ENCODE assay signal across 30 cellular contexts in the genomic region with DNA sequence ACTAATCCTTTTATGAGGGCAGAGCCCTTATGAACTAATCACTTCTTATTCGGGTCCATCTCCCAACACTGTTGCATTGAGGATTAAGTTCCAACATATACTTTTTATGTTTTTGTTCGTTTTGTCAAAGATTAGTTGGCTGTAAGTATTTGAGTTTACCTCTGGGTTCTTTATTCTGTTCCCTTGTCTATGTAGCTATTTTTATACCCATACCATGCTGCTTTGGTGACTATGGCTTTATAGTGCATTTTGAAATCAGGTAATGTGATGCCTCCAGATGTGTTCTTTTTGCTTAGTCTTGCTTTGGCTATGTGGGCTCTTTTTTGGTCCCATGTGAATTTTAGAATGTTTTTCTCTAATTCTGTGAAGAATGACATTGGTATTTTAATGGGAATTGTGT.
"Had no signal": no experiment of that assay in that cellular context is flagged by ENCODE, and none has a peak within 500 bp of the region (broad histone marks: within the 10 kb centered on the region; RNA-seq: fewer than 3 reads in every experiment).

No MANE protein-coding gene starts in this region.

- H3K27ac ChIP-seq: cardiac muscle cell, WERI-Rb-1 had no signal

- ATAC-seq: activated CD4-positive, alpha-beta T cell treated with anti-CD3 and anti-CD28 coated beads for 36 hours; activated CD4-positive, CD25-positive, alpha-beta regulatory T cell treated with anti-CD3 and anti-CD28 coated beads, Interleukin-2, amount 50 U/mL, for 24 hours; activated CD8-positive, alpha-beta memory T cell treated with anti-CD3 and anti-CD28 coated beads, Interleukin-2, amount 10 ng/mL, durations not matched to agents 7 days and 5 days; activated CD8-positive, alpha-beta T cell treated with anti-CD3 and anti-CD28 coated beads, Interleukin-2, amount 10 ng/mL, durations not matched to agents 7 days and 5 days; activated naive CD8-positive, alpha-beta T cell treated with anti-CD3 and anti-CD28 coated beads, Interleukin-2, amount 50 U/mL, for 24 hours; WTC11 had no signal

- H3K27me3 ChIP-seq: ascending aorta, cardiac muscle cell had no signal

- DNase-seq: activated CD4-positive, alpha-beta memory T cell treated with anti-CD3 and anti-CD28 coated beads, Interleukin-2, amount 10 ng/mL, durations not matched to agents 7 days and 5 days; activated CD4-positive, alpha-beta T cell treated with anti-CD3 and anti-CD28 coated beads for 1 hour; activated CD4-positive, alpha-beta T cell treated with anti-CD3 and anti-CD28 coated beads for 36 hours; activated CD4-positive, alpha-beta T cell treated with anti-CD3 and anti-CD28 coated beads for 48 hours; activated CD4-positive, alpha-beta T cell treated with anti-CD3 and anti-CD28 coated beads, Interleukin-2, amount 10 ng/mL, durations not matched to agents 7 days and 5 days; activated CD4-positive, alpha-beta T cell treated with anti-CD3 and anti-CD28 coated beads, Interleukin-2, amount 50 U/mL, for 48 hours; activated CD4-positive, CD25-positive, alpha-beta regulatory T cell; activated CD8-positive, alpha-beta memory T cell treated with anti-CD3 and anti-CD28 coated beads for 24 hours; activated CD8-positive, alpha-beta memory T cell treated with anti-CD3 and anti-CD28 coated beads, Interleukin-2, amount 10 ng/mL, durations not matched to agents 7 days and 5 days; activated CD8-positive, alpha-beta memory T cell treated with anti-CD3 and anti-CD28 coated beads, Interleukin-2, amount 50 U/mL, for 48 hours; activated CD8-positive, alpha-beta T cell treated with anti-CD3 and anti-CD28 coated beads, Interleukin-2, amount 10 ng/mL, durations not matched to agents 7 days and 5 days; activated effector memory CD4-positive, alpha-beta T cell treated with Interleukin-2 at 50 U/mL for 16 hours; activated gamma-delta T cell; activated naive CD4-positive, alpha-beta T cell treated with anti-CD3 and anti-CD28 coated beads, Interleukin-2, amount 10 ng/mL, durations not matched to agents 7 days and 5 days; activated naive CD4-positive, alpha-beta T cell treated with Interleukin-2 at 50 U/mL for 16 hours; activated naive CD8-positive, alpha-beta T cell treated with anti-CD3 and anti-CD28 coated beads, Interleukin-2, amount 10 ng/mL, durations not matched to agents 7 days and 5 days; activated naive CD8-positive, alpha-beta T cell treated with anti-CD3 and anti-CD28 coated beads, Interleukin-2, amount 50 U/mL, for 24 hours; activated T-cell treated with anti-CD3 and anti-CD28 coated beads, Interleukin-2, amount 50 U/mL, for 24 hours; activated T-cell treated with anti-CD3 and anti-CD28 coated beads, Interleukin-2, amount 50 U/mL, for 48 hours; amygdala; anterior cingulate cortex; caudate nucleus; T-helper 1 cell; T-helper 2 cell; T-helper 9 cell; WERI-Rb-1 had no signal

- H3K4me3 ChIP-seq: ascending aorta, cardiac muscle cell had no signal

- H3K36me3 ChIP-seq: ascending aorta, cardiac muscle cell, WERI-Rb-1 had no signal
